In genomic region chr16:68951991-68952877, GRCh38 we compare ENCODE assay signal across 12 cellular contexts.
DNase-seq lines count a peak whose midpoint lies in the region; TF ChIP-seq lines count a peak whose summit lies in the region.
"Had no signal": no experiment of that assay in that cellular context is flagged by ENCODE, and none has a peak within 500 bp of the region (broad histone marks: within the 10 kb centered on the region; RNA-seq: fewer than 3 reads in every experiment).

No MANE protein-coding gene starts in this region.

- DNase-seq in ELF-1 (ENCODE audit: low read depth, low spot score) (peak; percentile 60), MG63 (peak; percentile 48), mammary epithelial cell (peak; percentile 94), mesendoderm (peak; percentile 14), OCI-LY7 (ENCODE audit: low spot score) (no peak), SKM-1 (lab: John Stamatoyannopoulos, UW; ENCODE audit: unreplicated experiment) (no peak), Kasumi-1 (lab: John Stamatoyannopoulos, UW) (no peak), NCI-H526 (lab: John Stamatoyannopoulos, UW) (no peak)
- DNase-seq: activated CD8-positive, alpha-beta memory T cell treated with anti-CD3 and anti-CD28 coated beads, Interleukin-2, amount 50 U/mL, for 48 hours; heart right ventricle; left cardiac atrium had no signal

- no peak overlapping the region for H2BK15ac ChIP-seq in mesendoderm (replicated peaks; ENCODE audit: low read depth)

- no peak overlapping the region for H3K18ac ChIP-seq in mesendoderm (ENCODE audit: low read length)

- H3K4me3 ChIP-seq in MG63 (no peak overlapping the region), mammary epithelial cell (replicated peaks in 1 of 3; ENCODE audit: insufficient read depth in 1 of 3, low read depth in 2 of 3, low read length in 3 of 3) (no peak overlapping the region), mesendoderm (ENCODE audit: low read length) (no peak overlapping the region), OCI-LY7 (ENCODE audit: low read depth, low read length, poor library complexity, severe bottlenecking) (no peak overlapping the region)
- H3K4me3 ChIP-seq: heart right ventricle had no signal

- intact Hi-C loops in mammary epithelial cell (cut with micrococcal nuclease), result loop anchor here (2.0 to 5.0 kb wide), 3 partner anchors 31 to 50 kb away; no protein-coding TSS in a partner anchor
- intact Hi-C loops in OCI-LY7 (cut with micrococcal nuclease; ENCODE audit: unreplicated experiment), result no loop called here

- H3K36me3 ChIP-seq in MG63, result no peaks in the 10 kb centered on the region
- H3K36me3 ChIP-seq in mammary epithelial cell (ENCODE audit: insufficient read depth, low read length), result no peaks in the 10 kb centered on the region
- no peaks in the 10 kb centered on the region for H3K36me3 ChIP-seq in mesendoderm (ENCODE audit: control insufficient read depth, insufficient read depth, low read length)
- H3K36me3 ChIP-seq in OCI-LY7 (ENCODE audit: insufficient read depth, low read length), result no peaks in the 10 kb centered on the region
- H3K36me3 ChIP-seq: heart right ventricle had no signal

- H3K79me2 ChIP-seq in mammary epithelial cell (ENCODE audit: insufficient read depth, low read length), result no peaks in the 10 kb centered on the region
- no peaks in the 10 kb centered on the region for H3K79me2 ChIP-seq in mesendoderm (ENCODE audit: control insufficient read depth, insufficient read depth, low read length)
- no peaks in the 10 kb centered on the region for H3K79me2 ChIP-seq in OCI-LY7 (ENCODE audit: insufficient read depth, low read depth, low read length)

- H3K9me3 ChIP-seq in MG63 (no peaks in the 10 kb centered on the region), mammary epithelial cell (replicated peaks; ENCODE audit: insufficient read depth, low read length) (no peaks in the 10 kb centered on the region), OCI-LY7 (ENCODE audit: low read length) (no peaks in the 10 kb centered on the region)
- H3K9me3 ChIP-seq: heart right ventricle had no signal

- peak overlapping the region; percentile 40 for H2AFZ ChIP-seq in mammary epithelial cell (ENCODE audit: low read depth, low read length)
- no peak overlapping the region for H2AFZ ChIP-seq in OCI-LY7 (ENCODE audit: low read length)

- no peak overlapping the region for H4K5ac ChIP-seq in mesendoderm (ENCODE audit: low read length)

- H4K20me1 ChIP-seq in mammary epithelial cell (ENCODE audit: insufficient read depth, low read length) (no peaks in the 10 kb centered on the region), OCI-LY7 (ENCODE audit: insufficient read depth, low read length) (no peaks in the 10 kb centered on the region)

- H3K23ac ChIP-seq in mesendoderm (ENCODE audit: low read length), result no peak overlapping the region

- H3K4me1 ChIP-seq in mammary epithelial cell (ENCODE audit: insufficient read depth, low read length) (peaks cover 20% of the 10 kb centered on the region), mesendoderm (ENCODE audit: control insufficient read depth, low read depth, low read length) (no peaks in the 10 kb centered on the region), OCI-LY7 (ENCODE audit: insufficient read depth, low read length, poor library complexity, severe bottlenecking) (no peaks in the 10 kb centered on the region)

- no peak overlapping the region for H2BK120ac ChIP-seq in mesendoderm (ENCODE audit: low read depth, low read length)

- no peaks in the 10 kb centered on the region for H3K9me2 ChIP-seq in OCI-LY7 (ENCODE audit: insufficient read depth, low read length)

- no peaks in the 10 kb centered on the region for H3K79me1 ChIP-seq in mesendoderm (ENCODE audit: low read length)

- H3K4ac ChIP-seq in mesendoderm (ENCODE audit: low read depth, low read length), result no peak overlapping the region

- WGBS in mammary epithelial cell (ENCODE audit: low coverage, missing lambda C conversion rate), result 0% methylated on average over 2 of the region's 2 CpGs
- WGBS in mesendoderm (ENCODE audit: extremely low coverage, insufficient coverage, low lambda C conversion rate), result no CpG with 5 or more reads among the region's 2 CpGs

- H2BK5ac ChIP-seq in mesendoderm (ENCODE audit: low read length), result no peak overlapping the region

- no peak overlapping the region for H3K56ac ChIP-seq in mesendoderm (ENCODE audit: low read length)

- CTCF ChIA-PET in mammary epithelial cell (lab: Charles Lee; ENCODE audit: low non-redundant PET) (interaction anchor here (0.6 kb wide), 2 partner anchors 50 to 149 kb away, joined by 3 to 5 read pairs; no protein-coding TSS in a partner anchor), OCI-LY7 (lab: Charles Lee; ENCODE audit: unreplicated experiment) (no interaction called here)

- TSS peak; percentile 88 for BruUV-seq in mammary epithelial cell (replicated peaks; lab: Mats Ljungman, UMichigan)
- no TSS peak for BruUV-seq in OCI-LY7 (replicated peaks; lab: Mats Ljungman, UMichigan)

- H3K9ac ChIP-seq in mammary epithelial cell (ENCODE audit: insufficient read depth, low read length) (peak overlapping the region; percentile 6), mesendoderm (ENCODE audit: low read length) (no peak overlapping the region)

- no peak overlapping the region for H2AK5ac ChIP-seq in mesendoderm (ENCODE audit: low read length)

- TF ChIP-seq CTCF in mammary epithelial cell (conservative IDR thresholded peaks at IDR 0.05 in 1 of 2, IDR thresholded peaks at IDR 0.05 in 1 of 2; ENCODE audit: extremely low read depth in 1 of 2, insufficient read depth in 1 of 2, low read depth in 1 of 2, low read length in 2 of 2), result no peak
- no peak for TF ChIP-seq CTCF in OCI-LY7 (conservative IDR thresholded peaks at IDR 0.05; ENCODE audit: low read length)

- H3K27me3 ChIP-seq in MG63 (no peaks in the 10 kb centered on the region), mammary epithelial cell (ENCODE audit: insufficient read depth, low read length) (no peaks in the 10 kb centered on the region), mesendoderm (ENCODE audit: insufficient read depth, low read length, poor library complexity) (no peaks in the 10 kb centered on the region)
- H3K27me3 ChIP-seq: heart right ventricle had no signal

- peak overlapping the region; percentile 79 for H3K27ac ChIP-seq in mammary epithelial cell (ENCODE audit: insufficient read depth, low read depth, low read length)
- H3K27ac ChIP-seq in mesendoderm (ENCODE audit: low read depth, low read length), result no peak overlapping the region
- no peak overlapping the region for H3K27ac ChIP-seq in OCI-LY7 (ENCODE audit: low read depth, low read length, poor library complexity, severe bottlenecking)
- H3K27ac ChIP-seq: C4-2B, heart right ventricle had no signal

- peak overlapping the region; percentile 59 for H3K4me2 ChIP-seq in mammary epithelial cell (ENCODE audit: insufficient read depth, low read depth, low read length)
- no peak overlapping the region for H3K4me2 ChIP-seq in mesendoderm (ENCODE audit: low read length)
- H3K4me2 ChIP-seq in OCI-LY7 (ENCODE audit: low read length), result no peak overlapping the region

- H4K8ac ChIP-seq in mesendoderm (ENCODE audit: low read depth, low read length), result no peak overlapping the region

- POLR2A ChIA-PET in OCI-LY7 (lab: Charles Lee), result interaction anchor here (0.5 to 0.7 kb wide), 3 partner anchors 14 to 617 kb away, joined by 3 to 4 read pairs (median 3); no protein-coding TSS in a partner anchor

- dilution Hi-C loops in mammary epithelial cell (cut with HindIII; ENCODE audit: low sequenced_read_pairs), result no loop called here

- in situ Hi-C loops in mammary epithelial cell (cut with MboI; ENCODE audit: low sequenced_read_pairs in 2 of 2), result no loop called here

Comparison
In these comparisons a context has a peak if more than half of its experiments do, and no peak if none do; other contexts are left out.
1. DNase-seq: peak in ELF-1 (single experiment), MG63 (single experiment), mammary epithelial cell (single experiment) and mesendoderm (single experiment); none in OCI-LY7 (single experiment), SKM-1 (single experiment), Kasumi-1 (0 of 2) and NCI-H526 (0 of 2).